16 cellular contexts compared by ENCODE assay signal in genomic region chr14:74979029-74979428, GRCh38. TPM values are rescaled to one million over a fixed set of nuclear protein-coding genes. Genes with fewer than 3 reads are reported as not detected.
DNase-seq lines count a peak whose midpoint lies in the region; ATAC-seq and TF ChIP-seq lines count a peak whose summit lies in the region.
"Had no signal": no experiment of that assay in that cellular context is flagged by ENCODE, and none has a peak within 500 bp of the region (broad histone marks: within the 10 kb centered on the region; RNA-seq: fewer than 3 reads in every experiment).

No MANE protein-coding gene starts in this region.

- H3K4me3 Mint-ChIP-seq in progenitor cell of endocrine pancreas (ENCODE audit: low read depth): no peak overlapping the region
- H3K4me3 Mint-ChIP-seq in CD4-positive, alpha-beta memory T cell: no peak overlapping the region
- H3K4me3 Mint-ChIP-seq: activated CD4-positive, alpha-beta T cell treated with anti-CD3 and anti-CD28 coated beads for 36 hours; immature natural killer cell had no signal

- H2AFZ ChIP-seq in PC-9: no peak overlapping the region

- H3K9me3 ChIP-seq in PC-9 (ENCODE audit: insufficient read depth, low read depth): no peaks in the 10 kb centered on the region
- H3K9me3 ChIP-seq in CD4-positive, alpha-beta memory T cell (ENCODE audit: control insufficient read depth in 1 of 2, low read length in 2 of 2): no peaks in the 10 kb centered on the region
- H3K9me3 ChIP-seq: stomach had no signal

- TF ChIP-seq CTCF in PC-9 (conservative IDR thresholded peaks at IDR 0.05): no peak
- no peak for TF ChIP-seq CTCF in progenitor cell of endocrine pancreas (IDR thresholded peaks at IDR 0.05; ENCODE audit: unreplicated experiment)

- H3K36me3 ChIP-seq in PC-9 (ENCODE audit: low read depth): no peaks in the 10 kb centered on the region
- H3K36me3 ChIP-seq in CD4-positive, alpha-beta memory T cell (ENCODE audit: insufficient read depth, low read length): no peaks in the 10 kb centered on the region
- H3K36me3 ChIP-seq: stomach had no signal

- H3F3A ChIP-seq in PC-9 (ENCODE audit: insufficient read depth, low read depth): peaks cover 23% of the 10 kb centered on the region

- no peaks in the 10 kb centered on the region for H4K20me1 ChIP-seq in PC-9 (ENCODE audit: insufficient read depth)

- ATAC-seq in esophagus mucosa (peak; percentile 29), HG03378 (IDR thresholded peaks at IDR 0.05; ENCODE audit: unreplicated experiment) (no peak)
- ATAC-seq: activated CD4-positive, alpha-beta T cell treated with anti-CD3 and anti-CD28 coated beads for 36 hours had no signal

- H3K9me2 ChIP-seq in PC-9 (ENCODE audit: insufficient read depth): no peaks in the 10 kb centered on the region

- H3K79me2 ChIP-seq in PC-9 (ENCODE audit: low read depth): no peaks in the 10 kb centered on the region

- CTCF ChIA-PET in PC-9 (lab: Charles Lee): interaction anchor here (0.6 to 1.7 kb wide), 3 partner anchors 24 to 73 kb away, joined by 3 to 7 read pairs (median 4); partner anchors contain the start of genes EIF2B2 and RPS6KL1
- CTCF ChIA-PET in CD4-positive, alpha-beta memory T cell (lab: Charles Lee; ENCODE audit: partially characterized antibody): interaction anchor here (0.7 kb wide), 1 partner anchor 10 kb away, joined by 3 read pairs; no protein-coding TSS in a partner anchor

- H3K4me3 ChIP-seq in PC-9: no peak overlapping the region
- no peak overlapping the region for H3K4me3 ChIP-seq in CD4-positive, alpha-beta memory T cell (ENCODE audit: low read length in 2 of 2)
- H3K4me3 ChIP-seq: stomach had no signal

- H3K4me1 Mint-ChIP-seq in progenitor cell of endocrine pancreas (ENCODE audit: low read depth): peaks cover 19% of the 10 kb centered on the region
- H3K4me1 Mint-ChIP-seq in CD4-positive, alpha-beta memory T cell: no peaks in the 10 kb centered on the region
- H3K4me1 Mint-ChIP-seq: activated CD4-positive, alpha-beta T cell treated with anti-CD3 and anti-CD28 coated beads for 36 hours had no signal

- H3K4me2 ChIP-seq in PC-9: peak overlapping the region; percentile 0; the same call in 1 of the 2 replicates

- H3K27ac Mint-ChIP-seq in progenitor cell of endocrine pancreas: peak overlapping the region; percentile 60
- H3K27ac Mint-ChIP-seq in CD4-positive, alpha-beta memory T cell: no peak overlapping the region
- H3K27ac Mint-ChIP-seq: activated CD4-positive, alpha-beta T cell treated with anti-CD3 and anti-CD28 coated beads for 36 hours had no signal

- DNase-seq in EL (peak; percentile 27), PC-9 (no peak), progenitor cell of endocrine pancreas (ENCODE audit: low spot score, unreplicated experiment) (no peak), UCSD-AML1 (lab: John Stamatoyannopoulos, UW; ENCODE audit: unreplicated experiment) (no peak), RPMI8226 (no peak)
- DNase-seq in CD4-positive, alpha-beta memory T cell: no peak
- DNase-seq: activated CD4-positive, alpha-beta T cell treated with anti-CD3 and anti-CD28 coated beads for 36 hours; activated gamma-delta T cell treated with Interleukin-2 at 50 U/mL for 16 hours; immature natural killer cell; NCI-H187; SIG-M5; stomach had no signal

- intact Hi-C loops in PC-9 (cut with micrococcal nuclease; ENCODE audit: unreplicated experiment): no loop called here
- intact Hi-C loops in CD4-positive, alpha-beta memory T cell (cut with micrococcal nuclease): no loop called here

- no peaks in the 10 kb centered on the region for H3K9me3 Mint-ChIP-seq in progenitor cell of endocrine pancreas (ENCODE audit: low read depth)
- H3K9me3 Mint-ChIP-seq in CD4-positive, alpha-beta memory T cell: no peaks in the 10 kb centered on the region
- H3K9me3 Mint-ChIP-seq: immature natural killer cell had no signal

- peaks cover 40% of the 10 kb centered on the region for H3K27me3 Mint-ChIP-seq in progenitor cell of endocrine pancreas
- no peaks in the 10 kb centered on the region for H3K27me3 Mint-ChIP-seq in CD4-positive, alpha-beta memory T cell
- H3K27me3 Mint-ChIP-seq: activated CD4-positive, alpha-beta T cell treated with anti-CD3 and anti-CD28 coated beads for 36 hours had no signal

- peaks cover 41% of the 10 kb centered on the region for H3K4me1 ChIP-seq in PC-9 (replicated peaks; ENCODE audit: insufficient read depth)
- H3K4me1 ChIP-seq in CD4-positive, alpha-beta memory T cell (ENCODE audit: insufficient read depth, low read length): no peaks in the 10 kb centered on the region

- no TSS peak for BruUV-seq in PC-9 (replicated peaks; lab: Mats Ljungman, UMichigan)

- H3K27ac ChIP-seq in PC-9: no peak overlapping the region
- H3K27ac ChIP-seq in CD4-positive, alpha-beta memory T cell (ENCODE audit: low read depth, low read length): no peak overlapping the region
- H3K27ac ChIP-seq: epithelial cell of prostate, stomach had no signal

- no peaks in the 10 kb centered on the region for H3K36me3 Mint-ChIP-seq in progenitor cell of endocrine pancreas (ENCODE audit: insufficient read depth)
- no peaks in the 10 kb centered on the region for H3K36me3 Mint-ChIP-seq in CD4-positive, alpha-beta memory T cell
- H3K36me3 Mint-ChIP-seq: immature natural killer cell had no signal

- POLR2A ChIA-PET in PC-9 (lab: Charles Lee; ENCODE audit: unreplicated experiment): interaction anchor here (0.6 to 1.0 kb wide), 4 partner anchors 24 to 453 kb away, joined by 3 to 6 read pairs (median 6); partner anchors contain the start of gene PGF
- POLR2A ChIA-PET in CD4-positive, alpha-beta memory T cell (lab: Charles Lee; ENCODE audit: partially characterized antibody): no interaction called here

- no peaks in the 10 kb centered on the region for H3K27me3 ChIP-seq in PC-9 (ENCODE audit: insufficient read depth, low read depth)
- H3K27me3 ChIP-seq in CD4-positive, alpha-beta memory T cell (ENCODE audit: insufficient read depth, low read length): no peaks in the 10 kb centered on the region
- H3K27me3 ChIP-seq: stomach had no signal

RNA-seq across cellular contexts. Expression of gene PGF, which starts 23.6 kb away (rescaled TPM):
- total RNA-seq in PC-9 (2021): 8.9 and 11.7 TPM in 2 replicates
- total RNA-seq in esophagus mucosa: 4.1 TPM
- 3.5 and 8.2 TPM in 2 replicates for total RNA-seq in progenitor cell of endocrine pancreas
- total RNA-seq in CD4-positive, alpha-beta memory T cell: not detected
- polyA plus RNA-seq in CD4-positive, alpha-beta memory T cell: under 1 TPM; 0.11 to 0.13 TPM

RNA-seq across cellular contexts. Expression of gene EIF2B2, which starts 23.7 kb away (rescaled TPM):
- total RNA-seq in PC-9 (2021) (131 and 139 TPM in 2 replicates), esophagus mucosa (38.7 TPM), progenitor cell of endocrine pancreas (36.1 and 36.7 TPM in 2 replicates)
- 10 to 100 TPM; 31.3 to 31.7 TPM for total RNA-seq in CD4-positive, alpha-beta memory T cell
- polyA plus RNA-seq in CD4-positive, alpha-beta memory T cell: 10 to 100 TPM; 32.6 to 38.8 TPM

RNA-seq across cellular contexts. Expression of gene RPS6KL1, which starts 56.0 kb away (rescaled TPM):
- 3.4 and 4.2 TPM in 2 replicates for total RNA-seq in PC-9 (2021)
- 1.7 TPM for total RNA-seq in esophagus mucosa
- 3.5 and 5.4 TPM in 2 replicates for total RNA-seq in progenitor cell of endocrine pancreas
- 1 to 10 TPM; 2.5 to 2.9 TPM for total RNA-seq in CD4-positive, alpha-beta memory T cell
- under 1 TPM; 0.45 to 0.87 TPM for polyA plus RNA-seq in CD4-positive, alpha-beta memory T cell
- total RNA-seq: M059J had no signal
